In the genomic region with DNA sequence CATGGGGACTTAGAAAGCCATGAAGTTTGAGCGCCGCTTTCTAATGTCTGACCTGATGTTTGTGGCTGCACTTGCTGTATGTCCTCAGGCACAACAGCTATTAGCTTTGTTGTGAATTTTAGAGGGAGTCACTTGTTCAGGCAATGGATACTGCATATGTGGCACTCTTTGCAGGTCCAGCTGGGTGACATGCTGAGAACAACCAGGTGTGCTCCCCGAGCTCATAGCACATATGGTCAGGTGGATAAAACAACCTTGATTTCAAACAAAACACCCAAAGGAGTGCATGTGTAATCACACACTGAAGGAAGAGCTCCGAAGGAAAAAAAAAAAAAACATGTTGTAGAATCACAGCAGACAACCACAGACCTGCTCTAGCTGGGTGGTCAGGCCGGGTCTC, we compare ENCODE assay signal across 14 cellular contexts.
DNase-seq lines count a peak whose midpoint lies in the region; ATAC-seq and TF ChIP-seq lines count a peak whose summit lies in the region.
"Had no signal": no experiment of that assay in that cellular context is flagged by ENCODE, and none has a peak within 500 bp of the region (broad histone marks: within the 10 kb centered on the region; RNA-seq: fewer than 3 reads in every experiment).

No MANE protein-coding gene starts in this region.

- DNase-seq in NCI-H1417 (lab: John Stamatoyannopoulos, UW) (peak in 2 of 3 experiments; percentile 48 to 76), NCI-H1417 treated with DMSO at 0.1 percent for 48 hours (lab: John Stamatoyannopoulos, UW) (no peak), astrocyte of the spinal cord (ENCODE audit: low read depth, low spot score) (peak; percentile 16), left kidney (ENCODE audit: low read depth, low spot score) (peak; percentile 22), medulla oblongata (ENCODE audit: extremely low spot score) (no peak)
- DNase-seq: 8988T, C1 segment of cervical spinal cord, NCI-H187 treated with DMSO at 0.1 percent for 48 hours, Peyer's patch, Right ventricle myocardium superior had no signal

- no peak overlapping the region for H3K4me3 ChIP-seq in astrocyte of the spinal cord (ENCODE audit: low read depth, low read length)
- H3K4me3 ChIP-seq: K562, Peyer's patch had no signal

- no peak for ATAC-seq in HG03159 (IDR thresholded peaks at IDR 0.05; ENCODE audit: unreplicated experiment)
- ATAC-seq in HG03135 (IDR thresholded peaks at IDR 0.05; ENCODE audit: unreplicated experiment) = no peak
- ATAC-seq in GM19035 (IDR thresholded peaks at IDR 0.05; ENCODE audit: unreplicated experiment) = no peak

- in situ Hi-C loops in astrocyte of the spinal cord (cut with HindIII; ENCODE audit: low sequenced_read_pairs) = no loop called here

- no peak for TF ChIP-seq CTCF in astrocyte of the spinal cord (IDR thresholded peaks at IDR 0.05; ENCODE audit: low read depth, low read length)

Comparison
In these comparisons a context has a peak if more than half of its experiments do, and no peak if none do; other contexts are left out.
1. DNase-seq: peak in NCI-H1417 (2 of 3), astrocyte of the spinal cord (single experiment) and left kidney (single experiment); none in NCI-H1417 treated with DMSO at 0.1 percent for 48 hours (single experiment) and medulla oblongata (single experiment).